ENCODE assay signal across 8 cellular contexts in the genomic region with DNA sequence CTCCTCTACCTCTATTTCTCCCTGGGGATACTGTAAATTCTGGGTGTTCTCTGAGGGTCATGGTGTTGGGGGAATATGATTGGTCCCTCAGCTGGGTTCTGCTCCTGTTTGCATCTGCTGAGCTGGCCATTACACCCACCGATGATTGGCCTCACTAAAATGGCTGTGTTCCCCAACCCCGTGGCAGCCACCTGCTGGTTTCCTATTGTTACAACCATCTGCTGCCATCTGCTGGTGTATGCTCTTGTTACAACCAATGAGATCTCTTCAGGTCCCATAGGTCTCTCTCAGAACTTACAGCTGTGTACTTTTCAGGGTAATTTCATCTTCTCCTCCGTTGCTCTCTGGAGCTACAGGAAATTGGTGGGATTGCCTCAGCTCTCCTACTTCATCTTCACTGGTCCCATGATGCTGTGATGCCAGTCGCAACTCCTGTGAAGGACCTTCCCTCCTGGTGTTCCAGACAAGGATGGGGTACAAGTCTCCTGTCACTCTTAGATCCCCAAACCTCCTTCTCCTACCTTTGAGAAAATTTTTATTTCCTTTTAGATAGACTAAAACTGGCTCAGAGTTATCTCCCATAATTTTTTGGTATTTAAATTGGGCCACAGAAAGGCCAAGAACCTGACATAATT.
DNase-seq lines count a peak whose midpoint lies in the region; ATAC-seq and TF ChIP-seq lines count a peak whose summit lies in the region.

No MANE protein-coding gene starts in this region.

- ATAC-seq in GM21367 (IDR thresholded peaks at IDR 0.05; ENCODE audit: unreplicated experiment), result peak; percentile 100
- ATAC-seq in memory B cell (ENCODE audit: low read depth), result peak; percentile 95

- DNase-seq in Caco-2, result peak; percentile 83 to 84
- DNase-seq in HK-2 (ENCODE audit: unreplicated experiment), result peak; percentile 80
- DNase-seq in NCI-H82 treated with DMSO at 0.1 percent for 48 hours (lab: John Stamatoyannopoulos, UW; ENCODE audit: unreplicated experiment), result peak; percentile 71
- peak; percentile 74 for DNase-seq in activated CD4-positive, alpha-beta memory T cell treated with anti-CD3 and anti-CD28 coated beads, Interleukin-2, amount 10 ng/mL, durations not matched to agents 7 days and 5 days
- peak; percentile 49 for DNase-seq in effector CD8-positive, alpha-beta T cell (lab: John Stamatoyannopoulos, UW)
- DNase-seq in memory B cell (ENCODE audit: low spot score in 2 of 2), result peak; percentile 70 to 71
- DNase-seq in stimulated activated CD8-positive, alpha-beta memory T cell treated with anti-CD3 and anti-CD28 coated beads, Interleukin-15, amount 100 ng/mL, for 4 hours (ENCODE audit: low read depth in 2 of 2), result peak; percentile 11 to 47

- no peak overlapping the region for H3K4me3 ChIP-seq in Caco-2 (ENCODE audit: low read depth, low read length)

- H3K4me3 Mint-ChIP-seq in Caco-2 (ENCODE audit: unreplicated experiment) (no peak overlapping the region), memory B cell (peak overlapping the region; percentile 60)
- no peak overlapping the region for H3K4me3 Mint-ChIP-seq in activated CD4-positive, alpha-beta memory T cell treated with anti-CD3 and anti-CD28 coated beads, Interleukin-2, amount 10 ng/mL, durations not matched to agents 7 days and 5 days

- intact Hi-C loops in Caco-2 (cut with micrococcal nuclease; ENCODE audit: unreplicated experiment), result loop anchor here (1.0 to 2.0 kb wide), 4 partner anchors 18 to 407 kb away; no protein-coding TSS in a partner anchor

- H3K27me3 Mint-ChIP-seq in Caco-2 (ENCODE audit: insufficient read depth, unreplicated experiment), result no peaks in the 10 kb centered on the region
- peaks cover 2% of the 10 kb centered on the region for H3K27me3 Mint-ChIP-seq in activated CD4-positive, alpha-beta memory T cell treated with anti-CD3 and anti-CD28 coated beads, Interleukin-2, amount 10 ng/mL, durations not matched to agents 7 days and 5 days
- H3K27me3 Mint-ChIP-seq in memory B cell, result no peaks in the 10 kb centered on the region

- POLR2A ChIA-PET in Caco-2 (lab: Charles Lee), result no interaction called here
- POLR2A ChIA-PET in activated CD4-positive, alpha-beta memory T cell treated with anti-CD3 and anti-CD28 coated beads, Interleukin-2, amount 10 ng/mL, durations not matched to agents 7 days and 5 days (lab: Charles Lee), result no interaction called here

- H3K4me1 ChIP-seq in Caco-2, result no peaks in the 10 kb centered on the region

- TF ChIP-seq CTCF in Caco-2 (IDR thresholded peaks at IDR 0.05; ENCODE audit: insufficient read depth in 1 of 2, low read depth in 1 of 2, low read length in 1 of 2, severe bottlenecking in 1 of 2, unreplicated experiment in 1 of 2), result peak; percentile 84 to 95

- no peaks in the 10 kb centered on the region for H3K9me3 ChIP-seq in Caco-2

- no peaks in the 10 kb centered on the region for H3K27me3 ChIP-seq in Caco-2 (replicated peaks; ENCODE audit: control insufficient read depth, insufficient read depth, low read length)

- no peak overlapping the region for H3K27ac Mint-ChIP-seq in Caco-2 (ENCODE audit: unreplicated experiment)
- H3K27ac Mint-ChIP-seq in activated CD4-positive, alpha-beta memory T cell treated with anti-CD3 and anti-CD28 coated beads, Interleukin-2, amount 10 ng/mL, durations not matched to agents 7 days and 5 days, result no peak overlapping the region
- H3K27ac Mint-ChIP-seq in memory B cell, result no peak overlapping the region

- H3K36me3 Mint-ChIP-seq in Caco-2 (ENCODE audit: insufficient read depth, unreplicated experiment), result no peaks in the 10 kb centered on the region
- no peaks in the 10 kb centered on the region for H3K36me3 Mint-ChIP-seq in activated CD4-positive, alpha-beta memory T cell treated with anti-CD3 and anti-CD28 coated beads, Interleukin-2, amount 10 ng/mL, durations not matched to agents 7 days and 5 days (ENCODE audit: low read depth)
- H3K36me3 Mint-ChIP-seq in memory B cell, result no peaks in the 10 kb centered on the region

- H3K9me3 Mint-ChIP-seq in Caco-2 (ENCODE audit: unreplicated experiment) (no peaks in the 10 kb centered on the region), memory B cell (no peaks in the 10 kb centered on the region)
- no peaks in the 10 kb centered on the region for H3K9me3 Mint-ChIP-seq in activated CD4-positive, alpha-beta memory T cell treated with anti-CD3 and anti-CD28 coated beads, Interleukin-2, amount 10 ng/mL, durations not matched to agents 7 days and 5 days

- no TSS peak for BruUV-seq in Caco-2 (replicated peaks; lab: Mats Ljungman, UMichigan)

- CTCF ChIA-PET in Caco-2 (lab: Charles Lee), result interaction anchor here (0.8 to 2.2 kb wide), 6 partner anchors 18 to 872 kb away, joined by 3 to 26 read pairs (median 4); no protein-coding TSS in a partner anchor
- CTCF ChIA-PET in activated CD4-positive, alpha-beta memory T cell treated with anti-CD3 and anti-CD28 coated beads, Interleukin-2, amount 10 ng/mL, durations not matched to agents 7 days and 5 days (lab: Charles Lee), result interaction anchor here (1.2 to 2.6 kb wide), 6 partner anchors 10 to 969 kb away, joined by 3 to 13 read pairs (median 4); a partner anchor contains a TSS

- H3K4me1 Mint-ChIP-seq in Caco-2 (ENCODE audit: low read depth, unreplicated experiment), result no peaks in the 10 kb centered on the region
- H3K4me1 Mint-ChIP-seq in activated CD4-positive, alpha-beta memory T cell treated with anti-CD3 and anti-CD28 coated beads, Interleukin-2, amount 10 ng/mL, durations not matched to agents 7 days and 5 days, result peaks cover 3% of the 10 kb centered on the region
- H3K4me1 Mint-ChIP-seq in memory B cell, result peaks cover 3% of the 10 kb centered on the region

- no peaks in the 10 kb centered on the region for H3K36me3 ChIP-seq in Caco-2 (ENCODE audit: control insufficient read depth, insufficient read depth, low read length)

Comparison
In these comparisons a context has a peak if more than half of its experiments do, and no peak if none do; other contexts are left out.
1. DNase-seq: peak in every context shown above with its lines; median percentile 84 in Caco-2; 80 in HK-2; 74 in activated CD4-positive, alpha-beta memory T cell treated with anti-CD3 and anti-CD28 coated beads, Interleukin-2, amount 10 ng/mL, durations not matched to agents 7 days and 5 days; 71 in NCI-H82 treated with DMSO at 0.1 percent for 48 hours; 70 in memory B cell; 49 in effector CD8-positive, alpha-beta T cell; 29 in stimulated activated CD8-positive, alpha-beta memory T cell treated with anti-CD3 and anti-CD28 coated beads, Interleukin-15, amount 100 ng/mL, for 4 hours.